9 cellular contexts compared by ENCODE assay signal in the genomic region with DNA sequence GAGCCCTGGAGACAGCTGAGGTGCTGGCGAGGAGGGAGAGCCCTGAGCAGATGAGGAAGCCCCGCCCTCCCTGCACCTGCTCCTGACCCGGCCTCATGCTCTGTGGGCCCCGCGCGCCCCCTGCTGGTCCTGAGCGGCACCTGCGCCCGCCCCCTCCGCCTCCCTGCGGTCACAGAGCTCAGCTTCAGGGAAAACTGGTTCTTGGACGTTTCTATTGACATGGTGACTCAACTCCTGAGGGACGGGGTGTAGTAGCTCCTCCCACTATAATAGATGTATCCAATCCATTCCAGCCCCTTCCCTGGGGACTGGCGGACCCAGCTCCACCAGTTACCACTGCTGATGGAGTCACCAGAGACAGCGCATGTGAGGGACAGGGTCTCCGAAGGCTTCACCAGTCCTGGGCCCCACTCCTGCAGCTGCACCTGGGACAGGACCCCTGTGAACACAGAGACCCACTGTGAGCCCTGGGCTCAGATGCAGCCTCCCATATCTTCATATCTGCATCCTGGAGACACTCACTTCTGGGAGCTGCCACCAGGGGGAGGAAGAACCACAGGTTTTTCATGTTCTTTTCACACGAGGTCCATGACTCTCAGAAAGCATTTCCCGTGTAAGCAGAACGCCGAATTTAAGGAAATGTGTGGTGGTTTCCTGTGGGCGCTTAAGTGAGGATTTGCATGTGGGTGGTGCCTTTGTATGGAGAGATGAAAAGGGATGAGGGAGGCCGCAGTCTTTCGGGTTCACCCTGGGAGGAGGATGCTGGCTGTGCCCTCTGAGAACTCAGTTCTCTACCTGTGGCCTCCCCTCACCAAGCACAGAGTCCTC.
DNase-seq lines count a peak whose midpoint lies in the region; ATAC-seq and TF ChIP-seq lines count a peak whose summit lies in the region.
"Had no signal": no experiment of that assay in that cellular context is flagged by ENCODE, and none has a peak within 500 bp of the region (broad histone marks: within the 10 kb centered on the region; RNA-seq: fewer than 3 reads in every experiment).

No MANE protein-coding gene starts in this region.

- H3K27ac ChIP-seq in esophagus squamous epithelium (no peak overlapping the region), tibial artery (no peak overlapping the region)
- H3K27ac ChIP-seq: cardiac muscle cell had no signal

- peak; percentile 73 for DNase-seq in NCI-H748 (lab: John Stamatoyannopoulos, UW; ENCODE audit: unreplicated experiment)
- DNase-seq in activated CD4-positive, alpha-beta T cell treated with anti-CD3 and anti-CD28 coated beads, Interleukin-2, amount 50 U/mL, for 48 hours, result peak; percentile 91 to 93
- DNase-seq in esophagus squamous epithelium (lab: John Stamatoyannopoulos, UW), result no peak
- DNase-seq in stimulated activated CD4-positive, alpha-beta T cell treated with anti-CD3 and anti-CD28 coated beads, Interleukin-2, amount 100 ng/mL, for 24 hours, result peak; percentile 88 to 92
- DNase-seq in tibial artery, result no peak
- DNase-seq in ecto neural progenitor cell (ENCODE audit: low spot score), result no peak

- WGBS in esophagus squamous epithelium, 2 donors, result 57 to 67% methylated on average over 10 to 13 of the region's 23 CpGs

- H3K9me3 ChIP-seq in esophagus squamous epithelium, result no peaks in the 10 kb centered on the region
- H3K9me3 ChIP-seq in tibial artery, result no peaks in the 10 kb centered on the region

- intact Hi-C loops in esophagus squamous epithelium (cut with DNase I) (no loop called here), tibial artery (cut with DNase I; ENCODE audit: low total_unique reads) (no loop called here)

- H3K36me3 ChIP-seq in esophagus squamous epithelium, result no peaks in the 10 kb centered on the region
- H3K36me3 ChIP-seq in tibial artery, result no peaks in the 10 kb centered on the region
- H3K36me3 ChIP-seq: cardiac muscle cell had no signal

- H3K4me3 ChIP-seq in esophagus squamous epithelium, result no peak overlapping the region
- H3K4me3 ChIP-seq in tibial artery, result no peak overlapping the region
- H3K4me3 ChIP-seq: cardiac muscle cell had no signal

- TF ChIP-seq CTCF in GM12874 (IDR thresholded peaks at IDR 0.05; ENCODE audit: insufficient read depth, low read depth, low read length), result peak; percentile 94
- TF ChIP-seq CTCF in esophagus squamous epithelium (IDR thresholded peaks at IDR 0.05), result peak in 5 of 6 experiments; percentile 15 to 77 (median 36)
- peak in 1 of 2 experiments; percentile 17 for TF ChIP-seq CTCF in tibial artery (IDR thresholded peaks at IDR 0.05)

- H3K4me1 ChIP-seq in esophagus squamous epithelium, result no peaks in the 10 kb centered on the region
- no peaks in the 10 kb centered on the region for H3K4me1 ChIP-seq in tibial artery

- H3K27me3 ChIP-seq in esophagus squamous epithelium (peaks cover 0 to 46% (median 0%) of the 10 kb centered on the region in 4 donors), tibial artery (peaks cover 0 to 14% of the 10 kb centered on the region in 2 donors)
- H3K27me3 ChIP-seq: cardiac muscle cell had no signal

- no peak for TF ChIP-seq POLR2A in esophagus squamous epithelium (IDR thresholded peaks at IDR 0.05)

- ATAC-seq in HG02852 (IDR thresholded peaks at IDR 0.05; ENCODE audit: unreplicated experiment), result peak; percentile 51

Comparison
In these comparisons a context has a peak if more than half of its experiments do, and no peak if none do; other contexts are left out.
1. DNase-seq: peak in NCI-H748 (single experiment), activated CD4-positive, alpha-beta T cell treated with anti-CD3 and anti-CD28 coated beads, Interleukin-2, amount 50 U/mL, for 48 hours (2 of 2) and stimulated activated CD4-positive, alpha-beta T cell treated with anti-CD3 and anti-CD28 coated beads, Interleukin-2, amount 100 ng/mL, for 24 hours (2 of 2); none in esophagus squamous epithelium (single experiment), tibial artery (0 of 2) and ecto neural progenitor cell (single experiment).